1 cellular context compared by ENCODE assay signal in the genomic region with DNA sequence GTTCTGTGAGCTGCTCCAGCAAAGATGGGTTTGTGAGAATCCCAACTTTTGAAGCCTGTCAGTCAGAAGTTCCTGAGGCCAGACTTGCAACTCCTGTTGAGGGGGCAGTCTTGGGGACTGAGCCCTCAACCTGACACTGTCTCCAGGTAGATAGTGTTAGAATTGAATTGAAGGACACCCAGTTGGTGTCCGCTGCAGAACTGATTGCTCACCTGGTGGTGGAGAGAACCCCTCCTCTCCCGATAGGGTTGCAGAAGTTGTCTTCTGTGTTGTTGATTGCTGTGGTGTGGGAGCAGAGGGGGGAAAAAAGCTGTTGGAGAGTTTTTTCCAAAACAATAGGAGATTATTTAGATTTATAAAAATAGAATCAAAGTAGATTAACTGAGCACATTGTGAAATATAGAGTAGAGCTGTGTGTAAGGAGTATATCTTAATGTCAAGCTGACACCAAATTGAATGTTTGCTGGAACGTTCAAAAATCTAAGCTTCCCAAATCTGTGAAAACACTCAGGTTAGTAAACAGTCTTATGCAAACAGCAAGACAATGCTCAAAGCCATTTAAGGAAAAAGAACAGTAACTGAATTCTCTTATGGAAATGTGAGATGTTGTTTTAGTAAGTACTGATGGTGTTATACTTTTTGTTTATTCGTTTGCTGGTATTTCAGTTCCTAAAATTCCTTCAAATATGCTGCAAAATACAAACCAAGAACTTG.
TF ChIP-seq lines count a peak whose summit lies in the region.

No MANE protein-coding gene starts in this region.

TF ChIP-seq in H1, 55 proteins besides CTCF, POLR2A, EP300 and RAD21:
- TF ChIP-seq CHD1 (IDR thresholded peaks at IDR 0.05; ENCODE audit: low read depth, low read length) (no peak), NANOG (IDR thresholded peaks at IDR 0.05; ENCODE audit: insufficient read depth, low read depth, low read length, poor library complexity, severe bottlenecking) (no peak), SP1 (IDR thresholded peaks at IDR 0.05; ENCODE audit: low read depth, low read length) (no peak), SIRT6 (IDR thresholded peaks at IDR 0.05; ENCODE audit: low read length) (no peak), KDM5A (IDR thresholded peaks at IDR 0.05; ENCODE audit: low read length) (no peak), SIN3A (conservative IDR thresholded peaks at IDR 0.05 in 1 of 2, IDR thresholded peaks at IDR 0.05 in 1 of 2; ENCODE audit: low read depth in 1 of 2, low read length in 2 of 2) (no peak), CREB1 (IDR thresholded peaks at IDR 0.05) (no peak), TCF12 (IDR thresholded peaks at IDR 0.05; ENCODE audit: low read depth, low read length) (no peak), KDM4A (IDR thresholded peaks at IDR 0.05; ENCODE audit: low read depth, low read length, severe bottlenecking) (no peak), CEBPB (IDR thresholded peaks at IDR 0.05; ENCODE audit: low read depth, low read length) (no peak), PHF8 (conservative IDR thresholded peaks at IDR 0.05; ENCODE audit: low read depth, low read length) (no peak), CTBP2 (IDR thresholded peaks at IDR 0.05; ENCODE audit: borderline replicate concordance, insufficient read depth, insufficient read length, low read length) (no peak), CBX8 (IDR thresholded peaks at IDR 0.05; ENCODE audit: borderline replicate concordance, low read depth, low read length) (no peak), ZNF274 (IDR thresholded peaks at IDR 0.05; ENCODE audit: borderline replicate concordance, extremely low read depth, low read length) (no peak), CHD2 (IDR thresholded peaks at IDR 0.05; ENCODE audit: low read length) (no peak)
TF ChIP-seq in H1: peak in this region for 0.
